In the genomic region with DNA sequence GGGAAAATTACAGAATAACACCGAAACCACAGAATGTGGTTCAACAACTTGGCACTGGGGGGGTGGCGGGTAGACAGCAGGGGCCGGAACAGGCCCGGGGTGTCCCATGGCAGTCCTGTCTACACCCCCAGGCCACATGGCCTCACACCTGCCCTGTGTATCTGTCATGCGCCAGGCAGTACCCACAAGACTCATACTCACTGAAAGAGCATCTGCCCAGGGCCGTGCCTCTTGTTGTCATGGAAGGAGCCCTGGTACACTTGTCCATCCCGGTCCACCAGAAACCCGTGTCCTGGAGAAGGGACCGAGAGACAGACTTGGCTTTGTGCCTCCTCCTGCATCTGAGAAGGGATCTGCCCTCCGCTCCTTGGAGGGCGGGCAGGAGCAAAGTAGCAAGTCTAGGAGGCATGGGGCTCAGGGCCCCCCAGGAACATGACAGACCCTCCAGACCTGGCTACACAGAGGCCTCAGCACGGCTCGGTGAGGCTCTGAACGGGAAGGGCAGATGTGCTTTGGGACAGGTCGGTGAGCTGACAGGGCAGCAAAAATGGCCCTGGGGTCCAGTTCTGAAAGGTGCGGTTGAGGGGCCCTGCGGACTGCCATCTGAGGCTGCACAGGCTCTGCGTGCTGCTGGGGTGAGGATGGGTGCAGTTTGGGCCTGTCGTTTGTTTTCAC, we compare ENCODE assay signal across 1 cellular context.
TF ChIP-seq lines count a peak whose summit lies in the region.

No MANE protein-coding gene starts in this region.

TF ChIP-seq in SK-N-SH treated with all-trans-retinoic acid at 6 μM for 48 hours, 23 proteins besides CTCF, POLR2A, EP300 and RAD21 (continued from another document):
- TF ChIP-seq ARNTL (CRISPR knock-in tag; IDR thresholded peaks at IDR 0.05; ENCODE audit: borderline replicate concordance, low read depth): no peak
- TF ChIP-seq RARB (CRISPR knock-in tag; IDR thresholded peaks at IDR 0.05): no peak
- TF ChIP-seq ZNF8 (CRISPR knock-in tag; IDR thresholded peaks at IDR 0.05): no peak
- TF ChIP-seq TOX (CRISPR knock-in tag; IDR thresholded peaks at IDR 0.05; ENCODE audit: borderline replicate concordance): no peak
- TF ChIP-seq ZFP3 (CRISPR knock-in tag; IDR thresholded peaks at IDR 0.05): no peak
